ENCODE assay signal across 8 cellular contexts in the genomic region with DNA sequence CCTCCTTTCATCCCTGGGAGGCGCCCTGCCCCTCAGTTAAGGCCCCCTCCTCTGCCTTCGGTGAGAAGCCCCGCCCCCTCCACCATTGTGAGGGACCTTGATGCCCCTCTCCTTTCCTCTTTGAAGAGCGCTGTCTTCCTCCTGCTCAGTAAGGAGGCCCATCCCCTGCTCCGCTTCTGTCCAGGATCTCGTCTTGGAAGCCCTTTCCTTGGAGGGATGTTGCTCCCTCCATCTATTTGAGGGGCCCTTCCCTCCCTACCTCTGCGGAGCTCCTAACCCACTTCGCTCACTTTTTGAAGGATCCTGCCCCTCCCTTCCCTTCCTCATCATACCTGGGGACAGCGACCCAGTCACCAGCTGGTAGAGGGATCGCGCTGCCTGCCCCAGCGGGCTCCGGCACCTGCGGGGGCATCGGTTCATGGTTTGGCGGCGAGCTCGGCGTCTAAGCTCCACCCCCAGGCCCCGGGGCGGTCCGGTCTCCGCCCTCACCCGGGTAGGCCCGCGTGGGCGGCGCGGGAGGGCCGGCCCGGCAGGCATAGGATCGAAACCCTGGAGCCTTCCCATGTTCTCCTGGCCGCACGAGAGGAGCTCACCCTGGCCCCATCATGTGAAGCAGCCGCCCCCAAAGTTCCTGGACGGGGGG.
DNase-seq lines count a peak whose midpoint lies in the region; ATAC-seq and TF ChIP-seq lines count a peak whose summit lies in the region.

No MANE protein-coding gene starts in this region.

- in situ Hi-C loops in KBM-7 (cut with MboI; ENCODE audit: low pct_unique_long_range_greater_than_20kb, low sequenced_read_pairs) = no loop called here

- TF ChIP-seq CTCF in GM10266 (IDR thresholded peaks at IDR 0.05; ENCODE audit: control insufficient read depth, insufficient read depth, low read depth, missing control alignments) = no peak

- DNase-seq in GM10266 (ENCODE audit: extremely low spot score) (peak; percentile 84), NCI-H226 (peak; percentile 55), foreskin melanocyte (peak; percentile 60), nucleus accumbens (lab: John Stamatoyannopoulos, UW) (peak in 36 of 56 donors; percentile 15 to 70 (median 48)), hippocampal formation (lab: John Stamatoyannopoulos, UW) (no peak), KBM-7 (no peak)
- peak; percentile 50 for DNase-seq in activated T-helper 9 cell treated with anti-CD3 and anti-CD28 coated beads, Interleukin-2, amount 50 U/mL, for 16 hours (ENCODE audit: low read depth)

- no peak for ATAC-seq in HG02973 (IDR thresholded peaks at IDR 0.05; ENCODE audit: unreplicated experiment)

Comparison
In these comparisons a context has a peak if more than half of its experiments do, and no peak if none do; other contexts are left out.
1. DNase-seq: peak in GM10266 (single experiment), NCI-H226 (single experiment), activated T-helper 9 cell treated with anti-CD3 and anti-CD28 coated beads, Interleukin-2, amount 50 U/mL, for 16 hours (single experiment), foreskin melanocyte (single experiment) and nucleus accumbens (36 of 56); none in hippocampal formation (0 of 2) and KBM-7 (single experiment).